Comparison of ENCODE assay signal across 8 cellular contexts in the genomic region with DNA sequence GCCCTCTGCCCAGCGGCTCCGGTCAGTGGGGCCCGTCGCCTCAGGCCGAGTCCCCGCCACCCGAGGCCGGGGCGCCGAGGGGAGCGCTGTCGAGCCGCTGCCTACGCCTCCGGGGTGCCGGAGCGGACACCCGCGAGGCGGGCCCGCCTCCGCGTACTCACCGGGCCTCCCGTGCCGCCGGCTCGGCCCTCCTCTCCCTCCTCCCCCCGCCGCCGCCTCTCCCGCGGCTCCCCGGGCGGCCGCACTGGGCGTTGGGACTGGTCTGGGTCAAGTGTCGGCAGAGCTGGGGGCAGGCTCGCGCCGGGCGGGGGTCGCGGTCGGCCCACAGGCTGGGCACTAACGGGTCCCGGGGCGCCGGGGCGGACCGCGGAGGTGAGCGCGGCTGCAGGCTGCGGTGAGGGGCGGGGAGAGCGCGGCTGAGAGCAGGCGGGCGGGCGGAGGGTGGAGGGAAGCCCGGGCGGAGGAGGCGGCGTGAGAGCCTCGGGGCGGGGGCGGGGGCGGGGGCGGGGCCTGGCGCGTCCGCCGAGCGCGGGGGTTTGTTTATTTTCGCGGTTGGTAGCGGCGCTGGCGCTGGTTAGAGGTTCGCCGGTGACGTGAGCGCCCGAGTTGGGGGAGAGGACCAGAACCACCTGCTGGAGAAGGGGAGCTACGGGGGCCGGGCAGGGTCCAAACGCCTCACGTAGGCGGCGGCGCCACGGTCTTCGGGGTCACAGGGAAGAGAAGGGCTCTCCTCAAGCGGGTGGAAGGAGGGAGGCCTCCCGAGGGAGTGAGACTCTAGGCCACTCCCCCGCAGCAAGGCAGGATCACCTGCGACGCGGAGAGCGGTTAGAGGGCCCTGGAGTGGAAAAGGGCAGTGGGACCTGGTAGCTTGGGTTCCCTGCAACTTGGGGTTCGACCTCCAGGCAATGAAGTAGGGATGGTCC. TPM values are rescaled to one million over a fixed set of nuclear protein-coding genes. Genes with fewer than 3 reads are reported as not detected.
A peak's percentile ranks its signal among the peaks of the same experiment; 100 is the strongest.
DNase-seq lines count a peak whose midpoint lies in the region; ATAC-seq lines count a peak whose summit lies in the region.
"Not testable (repeated sequence)": the region's sequence is repeated elsewhere in the genome, so short reads cannot be mapped to it uniquely, and the experiment has no call there.

A gene (minus strand): TSS at position 414 of the 923 bp plus-strand sequence. CDS start 11,252 bp downstream, outside the sequence.

- H3K4me1 Mint-ChIP-seq in activated T-helper 17 cell treated with anti-CD3 and anti-CD28 coated beads, Interleukin-2, amount 50 U/mL, for 72 hours, result not testable (repeated sequence)
- H3K4me1 Mint-ChIP-seq in naive thymus-derived CD8-positive, alpha-beta T cell, result peaks cover 7 to 13% (median 12%) of the 10 kb centered on the region in 4 donors

- H3K36me3 Mint-ChIP-seq in activated T-helper 17 cell treated with anti-CD3 and anti-CD28 coated beads, Interleukin-2, amount 50 U/mL, for 72 hours (ENCODE audit: low read depth); naive thymus-derived CD8-positive, alpha-beta T cell: not testable (repeated sequence)

- not testable (repeated sequence) for H3K9me3 Mint-ChIP-seq in activated T-helper 17 cell treated with anti-CD3 and anti-CD28 coated beads, Interleukin-2, amount 50 U/mL, for 72 hours; naive thymus-derived CD8-positive, alpha-beta T cell

- ATAC-seq in GM21619 (IDR thresholded peaks at IDR 0.05; ENCODE audit: unreplicated experiment), result peak; percentile 78
- peak; percentile 82 for ATAC-seq in activated T-helper 17 cell treated with anti-CD3 and anti-CD28 coated beads, Interleukin-2, amount 50 U/mL, for 72 hours (replicated peaks)
- ATAC-seq in naive thymus-derived CD8-positive, alpha-beta T cell, result peak; percentile 83 to 85

- DNase-seq in DMS79 (lab: John Stamatoyannopoulos, UW), result peak; percentile 25
- DNase-seq in Jurkat, Clone E6-1 (ENCODE audit: low read depth, low spot score), result peak; percentile 67
- peak; percentile 80 for DNase-seq in RPMI8226
- peak; percentile 47 for DNase-seq in fibroblast of peridontal ligament (ENCODE audit: extremely low read depth)
- peak; percentile 73 to 93 (median 86) for DNase-seq in naive thymus-derived CD8-positive, alpha-beta T cell
- DNase-seq in stimulated activated CD8-positive, alpha-beta memory T cell treated with anti-CD3 and anti-CD28 coated beads, Interleukin-7, amount 100 ng/mL, for 48 hours (ENCODE audit: extremely low read depth in 1 of 2, low read depth in 1 of 2), result peak; percentile 46 to 50

- H3K4me3 ChIP-seq in Jurkat, Clone E6-1 (ENCODE audit: low read length), result peak within 1 kb of the TSS; percentile 57

- peak within 1 kb of the TSS; percentile 86 for H3K4me3 Mint-ChIP-seq in activated T-helper 17 cell treated with anti-CD3 and anti-CD28 coated beads, Interleukin-2, amount 50 U/mL, for 72 hours
- H3K4me3 Mint-ChIP-seq in naive thymus-derived CD8-positive, alpha-beta T cell, result peak within 1 kb of the TSS; percentile 74 to 95 (median 87)

- H3K27ac Mint-ChIP-seq in activated T-helper 17 cell treated with anti-CD3 and anti-CD28 coated beads, Interleukin-2, amount 50 U/mL, for 72 hours, result peak within 1 kb of the TSS; percentile 77
- peak within 1 kb of the TSS; percentile 72 to 92 (median 88) for H3K27ac Mint-ChIP-seq in naive thymus-derived CD8-positive, alpha-beta T cell

- H3K27me3 Mint-ChIP-seq in activated T-helper 17 cell treated with anti-CD3 and anti-CD28 coated beads, Interleukin-2, amount 50 U/mL, for 72 hours; naive thymus-derived CD8-positive, alpha-beta T cell: not testable (repeated sequence)

- POLR2A ChIA-PET in naive thymus-derived CD8-positive, alpha-beta T cell (lab: Charles Lee), result interaction anchor here (1.2 to 1.9 kb wide), 2 partner anchors 103 to 162 kb away, joined by 3 to 7 read pairs; a partner anchor contains a TSS

RNA-seq across cellular contexts. Expression of the gene that starts here (rescaled TPM):
- 10.7 TPM for polyA plus RNA-seq in Jurkat, Clone E6-1 (2012; ENCODE audit: insufficient read depth, insufficient read length)
- total RNA-seq in activated T-helper 17 cell treated with anti-CD3 and anti-CD28 coated beads, Interleukin-2, amount 50 U/mL, for 72 hours, result 1 to 10 TPM; 3.3 to 5.6 TPM
- total RNA-seq in naive thymus-derived CD8-positive, alpha-beta T cell, result 10 to 100 TPM; 15.5 to 17.5 TPM
- 1 to 10 TPM; 5.4 to 9.7 (median 6.2) TPM for polyA plus RNA-seq in naive thymus-derived CD8-positive, alpha-beta T cell

Comparison
In these comparisons a context has a peak if more than half of its experiments do, and no peak if none do; other contexts are left out.
1. Peak in every context shown above with its lines: DNase-seq, ATAC-seq and H3K4me3 ChIP-seq.
2. DNase-seq: peak in every context shown above with its lines; median percentile 86 in naive thymus-derived CD8-positive, alpha-beta T cell; 80 in RPMI8226; 67 in Jurkat, Clone E6-1; 48 in stimulated activated CD8-positive, alpha-beta memory T cell treated with anti-CD3 and anti-CD28 coated beads, Interleukin-7, amount 100 ng/mL, for 48 hours; 47 in fibroblast of peridontal ligament; 25 in DMS79.